ENCODE assay signal across 1 cellular context in the genomic region with DNA sequence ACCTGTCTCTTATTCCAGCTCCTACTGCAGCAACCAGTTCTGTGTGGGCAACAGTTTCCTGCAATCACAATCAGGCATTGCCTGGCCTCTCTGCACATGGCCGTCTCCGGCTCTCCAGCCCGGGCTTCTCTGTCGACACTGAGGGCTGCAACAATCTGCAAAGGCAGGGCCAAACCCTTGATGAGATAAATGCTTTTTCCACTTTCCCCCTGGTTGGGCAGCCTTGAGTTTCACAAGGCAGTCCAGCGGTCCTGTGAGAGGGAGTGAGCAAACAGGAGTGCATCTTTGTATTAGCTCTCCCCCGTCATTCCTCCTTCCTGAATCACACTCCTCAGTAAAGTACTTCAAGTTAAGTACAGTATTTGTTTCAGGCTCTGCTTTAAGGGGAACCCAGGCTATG.
TF ChIP-seq lines count a peak whose summit lies in the region.

No MANE protein-coding gene starts in this region.

TF ChIP-seq in SK-N-SH treated with all-trans-retinoic acid at 6 μM for 48 hours, 23 proteins besides CTCF, POLR2A, EP300 and RAD21 (continued from another document):
- TF ChIP-seq, protein P1, sequence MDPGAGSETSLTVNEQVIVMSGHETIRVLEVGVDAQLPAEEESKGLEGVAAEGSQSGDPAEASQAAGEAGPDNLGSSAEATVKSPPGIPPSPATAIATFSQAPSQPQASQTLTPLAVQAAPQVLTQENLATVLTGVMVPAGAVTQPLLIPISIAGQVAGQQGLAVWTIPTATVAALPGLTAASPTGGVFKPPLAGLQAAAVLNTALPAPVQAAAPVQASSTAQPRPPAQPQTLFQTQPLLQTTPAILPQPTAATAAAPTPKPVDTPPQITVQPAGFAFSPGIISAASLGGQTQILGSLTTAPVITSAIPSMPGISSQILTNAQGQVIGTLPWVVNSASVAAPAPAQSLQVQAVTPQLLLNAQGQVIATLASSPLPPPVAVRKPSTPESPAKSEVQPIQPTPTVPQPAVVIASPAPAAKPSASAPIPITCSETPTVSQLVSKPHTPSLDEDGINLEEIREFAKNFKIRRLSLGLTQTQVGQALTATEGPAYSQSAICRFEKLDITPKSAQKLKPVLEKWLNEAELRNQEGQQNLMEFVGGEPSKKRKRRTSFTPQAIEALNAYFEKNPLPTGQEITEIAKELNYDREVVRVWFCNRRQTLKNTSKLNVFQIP (CRISPR knock-in tag; IDR thresholded peaks at IDR 0.05; ENCODE audit: borderline replicate concordance, low read depth) = no peak
- TF ChIP-seq TOX (CRISPR knock-in tag; IDR thresholded peaks at IDR 0.05; ENCODE audit: borderline replicate concordance) (no peak), GLIS3 (CRISPR knock-in tag; IDR thresholded peaks at IDR 0.05) (no peak), ZC3H10 (CRISPR knock-in tag; IDR thresholded peaks at IDR 0.05) (no peak), ARNTL (CRISPR knock-in tag; IDR thresholded peaks at IDR 0.05; ENCODE audit: borderline replicate concordance, low read depth) (no peak), ZFP30 (CRISPR knock-in tag; IDR thresholded peaks at IDR 0.05) (no peak), ZNF70 (CRISPR knock-in tag; IDR thresholded peaks at IDR 0.05) (no peak)
- TF ChIP-seq, protein P2, sequence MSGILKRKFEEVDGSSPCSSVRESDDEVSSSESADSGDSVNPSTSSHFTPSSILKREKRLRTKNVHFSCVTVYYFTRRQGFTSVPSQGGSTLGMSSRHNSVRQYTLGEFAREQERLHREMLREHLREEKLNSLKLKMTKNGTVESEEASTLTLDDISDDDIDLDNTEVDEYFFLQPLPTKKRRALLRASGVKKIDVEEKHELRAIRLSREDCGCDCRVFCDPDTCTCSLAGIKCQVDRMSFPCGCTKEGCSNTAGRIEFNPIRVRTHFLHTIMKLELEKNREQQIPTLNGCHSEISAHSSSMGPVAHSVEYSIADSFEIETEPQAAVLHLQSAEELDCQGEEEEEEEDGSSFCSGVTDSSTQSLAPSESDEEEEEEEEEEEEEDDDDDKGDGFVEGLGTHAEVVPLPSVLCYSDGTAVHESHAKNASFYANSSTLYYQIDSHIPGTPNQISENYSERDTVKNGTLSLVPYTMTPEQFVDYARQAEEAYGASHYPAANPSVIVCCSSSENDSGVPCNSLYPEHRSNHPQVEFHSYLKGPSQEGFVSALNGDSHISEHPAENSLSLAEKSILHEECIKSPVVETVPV (CRISPR knock-in tag; IDR thresholded peaks at IDR 0.05) = no peak
- TF ChIP-seq, protein P3, sequence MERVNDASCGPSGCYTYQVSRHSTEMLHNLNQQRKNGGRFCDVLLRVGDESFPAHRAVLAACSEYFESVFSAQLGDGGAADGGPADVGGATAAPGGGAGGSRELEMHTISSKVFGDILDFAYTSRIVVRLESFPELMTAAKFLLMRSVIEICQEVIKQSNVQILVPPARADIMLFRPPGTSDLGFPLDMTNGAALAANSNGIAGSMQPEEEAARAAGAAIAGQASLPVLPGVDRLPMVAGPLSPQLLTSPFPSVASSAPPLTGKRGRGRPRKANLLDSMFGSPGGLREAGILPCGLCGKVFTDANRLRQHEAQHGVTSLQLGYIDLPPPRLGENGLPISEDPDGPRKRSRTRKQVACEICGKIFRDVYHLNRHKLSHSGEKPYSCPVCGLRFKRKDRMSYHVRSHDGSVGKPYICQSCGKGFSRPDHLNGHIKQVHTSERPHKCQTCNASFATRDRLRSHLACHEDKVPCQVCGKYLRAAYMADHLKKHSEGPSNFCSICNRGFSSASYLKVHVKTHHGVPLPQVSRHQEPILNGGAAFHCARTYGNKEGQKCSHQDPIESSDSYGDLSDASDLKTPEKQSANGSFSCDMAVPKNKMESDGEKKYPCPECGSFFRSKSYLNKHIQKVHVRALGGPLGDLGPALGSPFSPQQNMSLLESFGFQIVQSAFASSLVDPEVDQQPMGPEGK (CRISPR knock-in tag; IDR thresholded peaks at IDR 0.05; ENCODE audit: borderline replicate concordance) = no peak
- TF ChIP-seq, protein P4, sequence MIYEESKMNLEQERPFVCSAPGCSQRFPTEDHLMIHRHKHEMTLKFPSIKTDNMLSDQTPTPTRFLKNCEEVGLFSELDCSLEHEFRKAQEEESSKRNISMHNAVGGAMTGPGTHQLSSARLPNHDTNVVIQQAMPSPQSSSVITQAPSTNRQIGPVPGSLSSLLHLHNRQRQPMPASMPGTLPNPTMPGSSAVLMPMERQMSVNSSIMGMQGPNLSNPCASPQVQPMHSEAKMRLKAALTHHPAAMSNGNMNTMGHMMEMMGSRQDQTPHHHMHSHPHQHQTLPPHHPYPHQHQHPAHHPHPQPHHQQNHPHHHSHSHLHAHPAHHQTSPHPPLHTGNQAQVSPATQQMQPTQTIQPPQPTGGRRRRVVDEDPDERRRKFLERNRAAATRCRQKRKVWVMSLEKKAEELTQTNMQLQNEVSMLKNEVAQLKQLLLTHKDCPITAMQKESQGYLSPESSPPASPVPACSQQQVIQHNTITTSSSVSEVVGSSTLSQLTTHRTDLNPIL (CRISPR knock-in tag; IDR thresholded peaks at IDR 0.05; ENCODE audit: low read depth) = no peak
